14 cellular contexts compared by ENCODE assay signal in genomic region chr18:58520964-58521363, GRCh38.
DNase-seq lines count a peak whose midpoint lies in the region; ATAC-seq and TF ChIP-seq lines count a peak whose summit lies in the region.
"Had no signal": no experiment of that assay in that cellular context is flagged by ENCODE, and none has a peak within 500 bp of the region (broad histone marks: within the 10 kb centered on the region; RNA-seq: fewer than 3 reads in every experiment).

No MANE protein-coding gene starts in this region.

- CTCF ChIA-PET in MCF 10A (lab: Yijun Ruan, JAX), result interaction anchor here (0.5 to 1.8 kb wide), 5 partner anchors 10 to 550 kb away, joined by 3 to 9 read pairs (median 6); no protein-coding TSS in a partner anchor

- DNase-seq in MCF 10A (ENCODE audit: unreplicated experiment), result peak; percentile 52
- no peak for DNase-seq in breast epithelium (ENCODE audit: low spot score in 2 of 2)
- DNase-seq in activated naive CD8-positive, alpha-beta T cell treated with anti-CD3 and anti-CD28 coated beads, Interleukin-2, amount 50 U/mL, for 24 hours, result no peak
- DNase-seq in gastrocnemius medialis, result peak in 1 of 2 donors; percentile 28
- DNase-seq in AG08395 (ENCODE audit: low spot score), result no peak
- no peak for DNase-seq in GM23338 (ENCODE audit: low spot score)
- no peak for DNase-seq in stimulated activated naive CD4-positive, alpha-beta T cell (lab: John Stamatoyannopoulos, UW)
- DNase-seq: amniotic stem cell, BE2C, dorsolateral prefrontal cortex, foreskin fibroblast, right cardiac atrium had no signal

- H3K9me3 ChIP-seq in breast epithelium (no peaks in the 10 kb centered on the region), gastrocnemius medialis (no peaks in the 10 kb centered on the region)
- H3K9me3 ChIP-seq: BE2C had no signal

- H3K36me3 ChIP-seq in breast epithelium, result no peaks in the 10 kb centered on the region
- H3K36me3 ChIP-seq in gastrocnemius medialis, result no peaks in the 10 kb centered on the region
- no peaks in the 10 kb centered on the region for H3K36me3 ChIP-seq in GM23338 (ENCODE audit: insufficient read depth)
- H3K36me3 ChIP-seq: BE2C had no signal

- ATAC-seq in HG03175 (IDR thresholded peaks at IDR 0.05; ENCODE audit: unreplicated experiment) (peak; percentile 37), gastrocnemius medialis (peak; percentile 41 to 82), GM23338 (no peak; the same call in 2 of the 3 replicates)
- peak; percentile 53 for ATAC-seq in activated naive CD8-positive, alpha-beta T cell treated with anti-CD3 and anti-CD28 coated beads, Interleukin-2, amount 50 U/mL, for 24 hours
- ATAC-seq: Panc1, right cardiac atrium had no signal

- no TSS peak for BruUV-seq in MCF 10A (replicated peaks; lab: Mats Ljungman, UMichigan)

- H3K9me3 Mint-ChIP-seq in MCF 10A (ENCODE audit: unreplicated experiment) (no peaks in the 10 kb centered on the region), GM23338 (no peaks in the 10 kb centered on the region)
- H3K9me3 Mint-ChIP-seq in activated naive CD8-positive, alpha-beta T cell treated with anti-CD3 and anti-CD28 coated beads, Interleukin-2, amount 50 U/mL, for 24 hours, result no peaks in the 10 kb centered on the region

- in situ Hi-C loops in gastrocnemius medialis (cut with MboI; ENCODE audit: low sequenced_read_pairs in 4 of 4), result loop anchor here in 1 of 4 donors (25.0 kb wide), 1 partner anchor 566 kb away; no protein-coding TSS in a partner anchor

- no peak overlapping the region for H3K4me3 ChIP-seq in breast epithelium
- H3K4me3 ChIP-seq in gastrocnemius medialis, result no peak overlapping the region
- H3K4me3 ChIP-seq in GM23338, result no peak overlapping the region
- H3K4me3 ChIP-seq: dorsolateral prefrontal cortex had no signal

- H3K27me3 Mint-ChIP-seq in MCF 10A (ENCODE audit: insufficient read depth, unreplicated experiment) (no peaks in the 10 kb centered on the region), GM23338 (ENCODE audit: insufficient read depth, low read depth, poor library complexity) (no peaks in the 10 kb centered on the region)
- H3K27me3 Mint-ChIP-seq in activated naive CD8-positive, alpha-beta T cell treated with anti-CD3 and anti-CD28 coated beads, Interleukin-2, amount 50 U/mL, for 24 hours, result peaks cover 12% of the 10 kb centered on the region

- H3K4me3 Mint-ChIP-seq in MCF 10A (ENCODE audit: unreplicated experiment), result no peak overlapping the region
- H3K4me3 Mint-ChIP-seq in activated naive CD8-positive, alpha-beta T cell treated with anti-CD3 and anti-CD28 coated beads, Interleukin-2, amount 50 U/mL, for 24 hours, result no peak overlapping the region
- H3K4me3 Mint-ChIP-seq in GM23338, result no peak overlapping the region

- intact Hi-C loops in MCF 10A (cut with micrococcal nuclease) (loop anchor here (10.0 kb wide), 1 partner anchor 544 kb away; no protein-coding TSS in a partner anchor), breast epithelium (cut with DNase I; ENCODE audit: low total_unique reads) (no loop called here), gastrocnemius medialis (cut with DNase I; ENCODE audit: low total_unique reads) (no loop called here)

- H3K36me3 Mint-ChIP-seq in MCF 10A (ENCODE audit: insufficient read depth, unreplicated experiment) (no peaks in the 10 kb centered on the region), GM23338 (ENCODE audit: low read depth) (no peaks in the 10 kb centered on the region)
- H3K36me3 Mint-ChIP-seq in activated naive CD8-positive, alpha-beta T cell treated with anti-CD3 and anti-CD28 coated beads, Interleukin-2, amount 50 U/mL, for 24 hours (ENCODE audit: low read depth), result peaks cover 2% of the 10 kb centered on the region

- TF ChIP-seq CTCF in MCF 10A (IDR thresholded peaks at IDR 0.05; ENCODE audit: unreplicated experiment), result no peak
- no peak for TF ChIP-seq CTCF in breast epithelium (IDR thresholded peaks at IDR 0.05)
- no peak for TF ChIP-seq CTCF in gastrocnemius medialis (IDR thresholded peaks at IDR 0.05 in 4 of 5, conservative IDR thresholded peaks at IDR 0.05 in 1 of 5)
- TF ChIP-seq CTCF in GM23338 (conservative IDR thresholded peaks at IDR 0.05; ENCODE audit: low read depth in 2 of 2), result no peak

- H3K4me1 ChIP-seq in breast epithelium (no peaks in the 10 kb centered on the region), gastrocnemius medialis (no peaks in the 10 kb centered on the region), GM23338 (ENCODE audit: insufficient read depth) (no peaks in the 10 kb centered on the region)
- H3K4me1 ChIP-seq: BE2C had no signal

- no peaks in the 10 kb centered on the region for H3K4me1 Mint-ChIP-seq in MCF 10A (ENCODE audit: insufficient read depth, unreplicated experiment)
- peaks cover 47% of the 10 kb centered on the region for H3K4me1 Mint-ChIP-seq in activated naive CD8-positive, alpha-beta T cell treated with anti-CD3 and anti-CD28 coated beads, Interleukin-2, amount 50 U/mL, for 24 hours
- peaks cover 4% of the 10 kb centered on the region for H3K4me1 Mint-ChIP-seq in GM23338

- H3K79me2 ChIP-seq in GM23338 (replicated peaks; ENCODE audit: insufficient read depth), result no peaks in the 10 kb centered on the region

- H3F3A ChIP-seq in GM23338 (replicated peaks; ENCODE audit: low read depth), result no peaks in the 10 kb centered on the region

- POLR2A ChIA-PET in MCF 10A (lab: Yijun Ruan, JAX), result interaction anchor here (0.7 to 1.8 kb wide), 4 partner anchors 21 to 248 kb away, joined by 3 to 8 read pairs (median 4); partner anchors contain the start of gene MALT1

- H3K27me3 ChIP-seq in breast epithelium (no peaks in the 10 kb centered on the region), gastrocnemius medialis (no peaks in the 10 kb centered on the region), GM23338 (ENCODE audit: insufficient read depth) (no peaks in the 10 kb centered on the region)
- H3K27me3 ChIP-seq: BE2C had no signal

- no peaks in the 10 kb centered on the region for H4K20me1 ChIP-seq in GM23338 (replicated peaks; ENCODE audit: insufficient read depth)

- H2AFZ ChIP-seq in GM23338, result no peak overlapping the region

- TF ChIP-seq POLR2A in breast epithelium (IDR thresholded peaks at IDR 0.05), result no peak
- TF ChIP-seq POLR2A in gastrocnemius medialis (IDR thresholded peaks at IDR 0.05), result no peak

- no peak overlapping the region for H3K4me2 ChIP-seq in GM23338

- peaks cover 5% of the 10 kb centered on the region; the same call in 1 of the 2 replicates for H3K9me2 ChIP-seq in GM23338 (ENCODE audit: insufficient read depth)

- H3K27ac Mint-ChIP-seq in MCF 10A (ENCODE audit: low read depth, unreplicated experiment) (no peak overlapping the region), GM23338 (no peak overlapping the region)
- peak overlapping the region; percentile 65 for H3K27ac Mint-ChIP-seq in activated naive CD8-positive, alpha-beta T cell treated with anti-CD3 and anti-CD28 coated beads, Interleukin-2, amount 50 U/mL, for 24 hours

- H3K27ac ChIP-seq in breast epithelium (no peak overlapping the region), gastrocnemius medialis (peak overlapping the region in 1 of 4 donors; percentile 19), GM23338 (ENCODE audit: low read depth) (no peak overlapping the region)
- H3K27ac ChIP-seq: dorsolateral prefrontal cortex had no signal

TF ChIP-seq in GM23338, 12 proteins besides CTCF, POLR2A, EP300 and RAD21:
- TF ChIP-seq ZNF114 (CRISPR knock-in tag; IDR thresholded peaks at IDR 0.05) (no peak), REST (IDR thresholded peaks at IDR 0.05; ENCODE audit: unreplicated experiment) (no peak), STAT1 (IDR thresholded peaks at IDR 0.05; ENCODE audit: unreplicated experiment) (no peak), CREB1 (CRISPR knock-in tag; IDR thresholded peaks at IDR 0.05; ENCODE audit: low read depth) (no peak)
